Comparison of ENCODE assay signal across 8 cellular contexts in the genomic region with DNA sequence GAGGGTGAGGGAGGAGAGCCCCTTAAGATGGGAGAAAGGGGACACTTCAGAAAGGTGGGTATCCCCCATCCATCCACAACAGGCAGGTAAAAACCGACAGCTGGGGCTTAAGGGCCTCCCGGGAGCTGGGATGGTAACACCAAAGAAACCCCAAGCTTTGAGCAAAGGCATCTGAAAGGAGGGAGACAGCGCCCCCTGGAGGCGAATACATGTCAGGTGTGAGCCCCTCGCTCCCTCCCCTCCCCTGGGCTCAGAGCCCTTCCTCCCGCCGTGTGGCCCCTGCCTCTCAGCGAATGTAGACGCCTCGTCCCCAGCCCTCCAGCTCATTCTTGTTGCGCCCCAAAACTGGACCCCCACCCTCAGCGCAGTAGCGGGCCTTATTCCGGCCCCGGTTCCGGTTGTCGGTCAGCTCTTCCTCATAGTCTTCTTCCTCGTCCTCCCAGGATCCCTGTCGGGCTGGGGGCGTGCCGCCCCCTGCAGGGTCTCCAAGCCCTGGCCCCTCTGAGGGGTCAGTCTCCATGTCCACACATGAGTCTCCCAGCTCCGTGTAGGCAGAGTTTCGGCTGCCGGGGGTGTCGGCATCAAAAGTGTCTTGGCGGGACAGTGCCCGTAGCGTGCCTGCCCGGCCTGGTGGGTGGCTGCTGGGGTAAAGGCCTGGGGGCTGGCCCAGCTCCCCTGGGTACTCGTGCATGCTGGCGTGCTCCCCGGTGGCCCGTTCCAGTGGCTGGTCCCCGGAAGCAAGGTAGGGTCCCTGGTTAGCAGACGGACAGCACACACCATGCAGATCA. TPM values are rescaled to one million over a fixed set of nuclear protein-coding genes. Genes with fewer than 3 reads are reported as not detected.
DNase-seq lines count a peak whose midpoint lies in the region; ATAC-seq and TF ChIP-seq lines count a peak whose summit lies in the region.

No MANE protein-coding gene starts in this region.

- no peaks in the 10 kb centered on the region for H3K4me1 Mint-ChIP-seq in nephron

- WGBS in suprapubic skin: 62% methylated on average over 27 of the region's 35 CpGs

- no peak overlapping the region for H3K27ac Mint-ChIP-seq in nephron

- TF ChIP-seq CTCF in nephron (IDR thresholded peaks at IDR 0.05; ENCODE audit: unreplicated experiment in 3 of 3): peak; percentile 85 to 90 (median 86)
- TF ChIP-seq CTCF in suprapubic skin (IDR thresholded peaks at IDR 0.05): peak; percentile 33 to 87

- H3K36me3 Mint-ChIP-seq in nephron (ENCODE audit: low read depth): peaks cover 28% of the 10 kb centered on the region

- no peaks in the 10 kb centered on the region for H3K9me3 ChIP-seq in suprapubic skin

- no peak overlapping the region for H3K4me3 ChIP-seq in suprapubic skin

- H3K9me3 Mint-ChIP-seq in nephron: no peaks in the 10 kb centered on the region

- DNase-seq in AG20443 (ENCODE audit: low spot score): peak; percentile 80
- DNase-seq in HCEC 1CT: peak; percentile 56
- DNase-seq in NOMO-1 treated with dmso at 0.1 percent for 144 hours (lab: John Stamatoyannopoulos, UW; ENCODE audit: unreplicated experiment): peak; percentile 71
- DNase-seq in activated T-cell treated with anti-CD3 and anti-CD28 coated beads for 1 hour (ENCODE audit: low read depth): peak; percentile 82
- peak; percentile 88 to 91 for DNase-seq in suprapubic skin (ENCODE audit: low spot score in 2 of 2)

- peaks cover 18% of the 10 kb centered on the region for H3K36me3 ChIP-seq in suprapubic skin

- peaks cover 11% of the 10 kb centered on the region for H3K4me1 ChIP-seq in suprapubic skin

- H3K27me3 Mint-ChIP-seq in nephron (ENCODE audit: low read depth): no peaks in the 10 kb centered on the region

- no peak for TF ChIP-seq POLR2A in suprapubic skin (IDR thresholded peaks at IDR 0.05)

- ATAC-seq in esophagus mucosa: peak; percentile 33
- ATAC-seq in GM19328 (IDR thresholded peaks at IDR 0.05; ENCODE audit: unreplicated experiment): no peak

- H3K27me3 ChIP-seq in suprapubic skin: no peaks in the 10 kb centered on the region

- no peak overlapping the region for H3K27ac ChIP-seq in suprapubic skin

- TF ChIP-seq EP300 in suprapubic skin (IDR thresholded peaks at IDR 0.05): no peak

- H3K4me3 Mint-ChIP-seq in nephron: no peak overlapping the region

RNA-seq across cellular contexts. Expression of a gene that starts 9.1 kb away (rescaled TPM):
- total RNA-seq in esophagus mucosa (not detected), suprapubic skin (not detected)

RNA-seq across cellular contexts. Expression of a gene that starts 22.4 kb away (rescaled TPM):
- total RNA-seq in esophagus mucosa (2.0 TPM), suprapubic skin (10 to 100 TPM in 2 of 4 donors, 1 to 10 TPM in 2; 7.9 to 32.9 (median 17.1) TPM)

RNA-seq across cellular contexts. Expression of a gene that starts 23.7 kb away (rescaled TPM):
- total RNA-seq in esophagus mucosa: 3.1 TPM
- 10 to 100 TPM in 1 of 4 donors, 1 to 10 TPM in 3; 5.3 to 14.1 (median 6.3) TPM for total RNA-seq in suprapubic skin

RNA-seq across cellular contexts. Expression of a gene that starts 25.0 kb away (rescaled TPM):
- total RNA-seq in esophagus mucosa (1,581 TPM), suprapubic skin (1,000 to 10,000 TPM; 2,327 to 3,514 (median 3,192) TPM)

RNA-seq across cellular contexts. Expression of a gene that starts 50.6 kb away (rescaled TPM):
- total RNA-seq in esophagus mucosa (0.60 TPM), suprapubic skin (10 to 100 TPM; 10.9 to 26.4 (median 16.5) TPM)
